23 cellular contexts compared by ENCODE assay signal in genomic region chr19:50819636-50820035, GRCh38. TPM values are rescaled to one million over a fixed set of nuclear protein-coding genes. Genes with fewer than 3 reads are reported as not detected.
DNase-seq lines count a peak whose midpoint lies in the region; ATAC-seq and TF ChIP-seq lines count a peak whose summit lies in the region.
"Had no signal": no experiment of that assay in that cellular context is flagged by ENCODE, and none has a peak within 500 bp of the region (broad histone marks: within the 10 kb centered on the region; RNA-seq: fewer than 3 reads in every experiment).

No MANE protein-coding gene starts in this region.

- TF ChIP-seq CTCF in OCI-LY7 (conservative IDR thresholded peaks at IDR 0.05; ENCODE audit: low read length) (no peak), hepatocyte (IDR thresholded peaks at IDR 0.05; ENCODE audit: poor library complexity) (no peak), transverse colon (IDR thresholded peaks at IDR 0.05) (no peak), lower lobe of right lung (IDR thresholded peaks at IDR 0.05) (no peak)

- peaks cover 47% of the 10 kb centered on the region for H3K4me1 Mint-ChIP-seq in activated T-cell treated with anti-CD3 and anti-CD28 coated beads, Interleukin-2, amount 50 U/mL, for 72 hours (ENCODE audit: low read depth)

- H3K27ac Mint-ChIP-seq in activated T-cell treated with anti-CD3 and anti-CD28 coated beads, Interleukin-2, amount 50 U/mL, for 72 hours: no peak overlapping the region
- H3K27ac Mint-ChIP-seq: CD4-positive, alpha-beta T cell had no signal

- no peaks in the 10 kb centered on the region for H3K9me2 ChIP-seq in OCI-LY7 (ENCODE audit: insufficient read depth, low read length)
- no peaks in the 10 kb centered on the region for H3K9me2 ChIP-seq in hepatocyte (replicated peaks; ENCODE audit: insufficient read depth)
- no peaks in the 10 kb centered on the region for H3K9me2 ChIP-seq in GM23248 (ENCODE audit: insufficient read depth)

- no peak overlapping the region for H3K27ac ChIP-seq in OCI-LY7 (ENCODE audit: low read depth, low read length, poor library complexity, severe bottlenecking)
- no peak overlapping the region for H3K27ac ChIP-seq in hepatocyte
- peak overlapping the region; percentile 62 to 82 (median 79) for H3K27ac ChIP-seq in transverse colon
- H3K27ac ChIP-seq in GM23248: no peak overlapping the region
- no peak overlapping the region for H3K27ac ChIP-seq in lower lobe of right lung
- H3K27ac ChIP-seq: heart right ventricle, PC-9, right atrium auricular region, upper lobe of right lung had no signal

- peaks cover 4 to 6% of the 10 kb centered on the region in 2 donors for H3K36me3 Mint-ChIP-seq in activated T-cell treated with anti-CD3 and anti-CD28 coated beads, Interleukin-2, amount 50 U/mL, for 72 hours (ENCODE audit: insufficient read depth in 2 of 2)

- H3K27me3 Mint-ChIP-seq in activated T-cell treated with anti-CD3 and anti-CD28 coated beads, Interleukin-2, amount 50 U/mL, for 72 hours (ENCODE audit: low read depth): peaks cover 64% of the 10 kb centered on the region

- BruUV-seq in OCI-LY7 (replicated peaks; lab: Mats Ljungman, UMichigan): no TSS peak

- H3F3A ChIP-seq in GM23248 (ENCODE audit: insufficient read depth): no peaks in the 10 kb centered on the region

- no peak for TF ChIP-seq POLR2A in transverse colon (IDR thresholded peaks at IDR 0.05)

- DNase-seq in activated T-cell treated with anti-CD3 and anti-CD28 coated beads, Interleukin-2, amount 50 U/mL, for 72 hours: no peak
- no peak for DNase-seq in activated T-cell treated with anti-CD3 and anti-CD28 coated beads, Interleukin-2, amount 50 U/mL, for 1 hour
- DNase-seq in OCI-LY7 (ENCODE audit: low spot score) (no peak), hepatocyte (ENCODE audit: low spot score) (no peak), transverse colon (no peak), GM23248 (no peak), lower lobe of right lung (no peak)
- DNase-seq in stimulated activated CD4-positive, alpha-beta T cell treated with anti-CD3 and anti-CD28 coated beads, Interleukin-4, amount 100 ng/mL, for 1 hour: no peak
- DNase-seq: ACHN; activated CD4-positive, alpha-beta T cell treated with anti-CD3 and anti-CD28 coated beads for 48 hours; activated CD8-positive, alpha-beta memory T cell treated with anti-CD3 and anti-CD28 coated beads, Interleukin-2, amount 50 U/mL, for 4 hours; activated naive CD4-positive, alpha-beta T cell treated with Interleukin-2 at 50 U/mL for 16 hours; CD4-positive, alpha-beta T cell; heart right ventricle; NCI-H82; PC-9; stimulated activated CD4-positive, alpha-beta T cell treated with anti-CD3 and anti-CD28 coated beads, Interleukin-15, amount 100 ng/mL, for 24 hours; stimulated activated naive CD8-positive, alpha-beta T cell treated with anti-CD3 and anti-CD28 coated beads, Interleukin-15, Interleukin-2, amounts not matched to agents 100 U/mL and 50 U/mL, for 24 hours; upper lobe of right lung had no signal

- TF ChIP-seq EP300 in transverse colon (IDR thresholded peaks at IDR 0.05; ENCODE audit: low read depth): no peak

- CTCF ChIA-PET in OCI-LY7 (lab: Charles Lee; ENCODE audit: unreplicated experiment): interaction anchor here (1.0 kb wide), 1 partner anchor 96 kb away, joined by 3 read pairs; the partner anchor contains the start of gene CLEC11A

- ATAC-seq in activated T-cell treated with anti-CD3 and anti-CD28 coated beads, Interleukin-2, amount 50 U/mL, for 72 hours (replicated peaks in 1 of 2): no peak
- no peak for ATAC-seq in lower lobe of right lung
- ATAC-seq: heart right ventricle; stimulated activated naive CD8-positive, alpha-beta T cell treated with anti-CD3 and anti-CD28 coated beads, Interleukin-15, Interleukin-2, amounts not matched to agents 100 U/mL and 50 U/mL, for 24 hours; upper lobe of right lung had no signal

- H3K9me3 Mint-ChIP-seq in activated T-cell treated with anti-CD3 and anti-CD28 coated beads, Interleukin-2, amount 50 U/mL, for 72 hours: peaks cover 2 to 4% of the 10 kb centered on the region in 2 donors
- H3K9me3 Mint-ChIP-seq: CD4-positive, alpha-beta T cell had no signal

- in situ Hi-C loops in transverse colon (cut with MboI; ENCODE audit: low pct_ligation_motif_present in 1 of 4, low pct_unique_long_range_greater_than_20kb in 1 of 4, low sequenced_read_pairs in 3 of 4) (no loop called here), GM23248 (cut with MboI) (no loop called here)

- no peaks in the 10 kb centered on the region for H3K9me3 ChIP-seq in OCI-LY7 (ENCODE audit: low read length)
- no peaks in the 10 kb centered on the region for H3K9me3 ChIP-seq in hepatocyte (ENCODE audit: low read depth)
- no peaks in the 10 kb centered on the region for H3K9me3 ChIP-seq in transverse colon
- H3K9me3 ChIP-seq in GM23248 (ENCODE audit: low read depth): no peaks in the 10 kb centered on the region
- H3K9me3 ChIP-seq in lower lobe of right lung: no peaks in the 10 kb centered on the region
- H3K9me3 ChIP-seq: heart right ventricle, right atrium auricular region, upper lobe of right lung had no signal

- WGBS in hepatocyte (ENCODE audit: low lambda C conversion rate, missing lambda C conversion rate): 49% methylated on average over 8 of the region's 8 CpGs
- WGBS in transverse colon (ENCODE audit: low coverage in 1 of 2), 2 donors: 37% methylated on average over 6 of the region's 8 CpGs; no CpG with 5 or more reads in 1 of the 2 donors
- WGBS in GM23248 (ENCODE audit: low coverage in 1 of 2, low lambda C conversion rate in 2 of 2, missing lambda C conversion rate in 2 of 2), 2 experiments: 8 to 20% methylated on average over 6 to 8 of the region's 8 CpGs

- POLR2A ChIA-PET in OCI-LY7 (lab: Charles Lee): no interaction called here

- peaks cover 58% of the 10 kb centered on the region for H3K27me3 ChIP-seq in hepatocyte
- peaks cover 69% of the 10 kb centered on the region for H3K27me3 ChIP-seq in transverse colon
- H3K27me3 ChIP-seq in GM23248 (replicated peaks; ENCODE audit: insufficient read depth): peaks cover 36% of the 10 kb centered on the region
- H3K27me3 ChIP-seq in lower lobe of right lung (ENCODE audit: low read depth): peaks cover 75% of the 10 kb centered on the region

- H4K20me1 ChIP-seq in OCI-LY7 (ENCODE audit: insufficient read depth, low read length): no peaks in the 10 kb centered on the region
- H4K20me1 ChIP-seq in hepatocyte (ENCODE audit: insufficient read depth, poor library complexity, severe bottlenecking): no peaks in the 10 kb centered on the region
- H4K20me1 ChIP-seq in GM23248 (ENCODE audit: insufficient read depth): no peaks in the 10 kb centered on the region

- H3K4me1 ChIP-seq in OCI-LY7 (ENCODE audit: insufficient read depth, low read length, poor library complexity, severe bottlenecking): peaks cover 30% of the 10 kb centered on the region
- peaks cover 10% of the 10 kb centered on the region for H3K4me1 ChIP-seq in hepatocyte (ENCODE audit: insufficient read depth)
- H3K4me1 ChIP-seq in transverse colon: peaks cover 3 to 58% (median 41%) of the 10 kb centered on the region in 4 donors
- no peaks in the 10 kb centered on the region for H3K4me1 ChIP-seq in GM23248 (ENCODE audit: insufficient read depth)
- H3K4me1 ChIP-seq in lower lobe of right lung: peaks cover 8% of the 10 kb centered on the region
- H3K4me1 ChIP-seq: upper lobe of right lung had no signal

- H2AFZ ChIP-seq in OCI-LY7 (ENCODE audit: low read length): no peak overlapping the region
- no peak overlapping the region for H2AFZ ChIP-seq in hepatocyte
- no peak overlapping the region for H2AFZ ChIP-seq in GM23248
- H2AFZ ChIP-seq: PC-9 had no signal

- no peaks in the 10 kb centered on the region for H3K79me2 ChIP-seq in OCI-LY7 (ENCODE audit: insufficient read depth, low read depth, low read length)
- no peaks in the 10 kb centered on the region for H3K79me2 ChIP-seq in hepatocyte
- no peaks in the 10 kb centered on the region for H3K79me2 ChIP-seq in GM23248 (ENCODE audit: insufficient read depth)

- H3K9ac ChIP-seq in GM23248: no peak overlapping the region

- no peaks in the 10 kb centered on the region for H3K36me3 ChIP-seq in OCI-LY7 (ENCODE audit: insufficient read depth, low read length)
- no peaks in the 10 kb centered on the region for H3K36me3 ChIP-seq in hepatocyte (replicated peaks; ENCODE audit: insufficient read depth, low read depth)
- H3K36me3 ChIP-seq in transverse colon: no peaks in the 10 kb centered on the region
- H3K36me3 ChIP-seq in GM23248 (ENCODE audit: low read depth): no peaks in the 10 kb centered on the region
- no peaks in the 10 kb centered on the region for H3K36me3 ChIP-seq in lower lobe of right lung
- H3K36me3 ChIP-seq: heart right ventricle, right atrium auricular region, upper lobe of right lung had no signal

- no peak overlapping the region for H3K4me3 ChIP-seq in OCI-LY7 (ENCODE audit: low read depth, low read length, poor library complexity, severe bottlenecking)
- no peak overlapping the region for H3K4me3 ChIP-seq in hepatocyte
- H3K4me3 ChIP-seq in transverse colon: peak overlapping the region in 3 of 4 donors; percentile 14 to 41 (median 34)
- H3K4me3 ChIP-seq in GM23248: no peak overlapping the region
- no peak overlapping the region for H3K4me3 ChIP-seq in lower lobe of right lung
- H3K4me3 ChIP-seq: heart right ventricle, PC-9, right atrium auricular region, upper lobe of right lung had no signal

- intact Hi-C loops in OCI-LY7 (cut with micrococcal nuclease; ENCODE audit: unreplicated experiment): loop anchor here (2.0 kb wide), 1 partner anchor 15 kb away; no protein-coding TSS in a partner anchor
- intact Hi-C loops in transverse colon (cut with DNase I; ENCODE audit: low total_unique reads): no loop called here
- intact Hi-C loops in lower lobe of right lung (cut with DNase I): no loop called here

- H3K4me2 ChIP-seq in OCI-LY7 (ENCODE audit: low read length) (peak overlapping the region; percentile 37; the same call in 1 of the 2 replicates), hepatocyte (peak overlapping the region; percentile 67), GM23248 (ENCODE audit: unreplicated experiment) (no peak overlapping the region)

- peak overlapping the region; percentile 81 to 93 for H3K4me3 Mint-ChIP-seq in activated T-cell treated with anti-CD3 and anti-CD28 coated beads, Interleukin-2, amount 50 U/mL, for 72 hours

RNA-seq across cellular contexts. Expression of gene KLK1, which starts 4.0 kb away (rescaled TPM):
- total RNA-seq in activated T-cell treated with anti-CD3 and anti-CD28 coated beads, Interleukin-2, amount 50 U/mL, for 72 hours: 1 to 10 TPM; 1.7 to 2.3 TPM
- not detected in 2 replicates for total RNA-seq in OCI-LY7 (2014; rRNA removed; shearing (Covaris generic))
- total RNA-seq in OCI-LY7 (2022) (3.4 and 5.1 TPM in 2 replicates), hepatocyte (2.7 and 3.9 TPM in 2 replicates), transverse colon (100 to 1,000 TPM in 1 of 4 donors, 10 to 100 TPM in 3; 17.0 to 150 (median 35.4) TPM), lower lobe of right lung (1.9 TPM)
- polyA plus RNA-seq in hepatocyte (6.6 and 8.2 TPM in 2 replicates), GM23248 (2016; fragmentation: Nextera tagmentation; extraction: Ambion mirVana) (not detected in 2 replicates)
- total RNA-seq in GM23248 (2014; rRNA removed; shearing (Covaris generic)): not detected in 2 replicates
- total RNA-seq: CD4-positive, alpha-beta T cell; Daoy; LHCN-M2; PC-9; SK-MEL-5 had no signal

RNA-seq across cellular contexts. Expression of gene KLK15, which starts 13.7 kb away (rescaled TPM):
- not detected for total RNA-seq in activated T-cell treated with anti-CD3 and anti-CD28 coated beads, Interleukin-2, amount 50 U/mL, for 72 hours
- total RNA-seq in OCI-LY7 (2014; rRNA removed; shearing (Covaris generic)): not detected in 2 replicates
- total RNA-seq in OCI-LY7 (2022): not detected in 2 replicates
- total RNA-seq in hepatocyte: not detected in 2 replicates
- not detected in 2 replicates for polyA plus RNA-seq in hepatocyte
- total RNA-seq in transverse colon: 1 to 10 TPM in 2 of 4 donors, not detected in 2; 1.3 to 3.8 TPM
- total RNA-seq in GM23248 (2014; rRNA removed; shearing (Covaris generic)): not detected in 2 replicates
- not detected in 2 replicates for polyA plus RNA-seq in GM23248 (2016; fragmentation: Nextera tagmentation; extraction: Ambion mirVana)
- not detected for total RNA-seq in lower lobe of right lung
- total RNA-seq: CD4-positive, alpha-beta T cell; Daoy; heart right ventricle; LHCN-M2; PC-9; right atrium auricular region; SK-MEL-5; upper lobe of right lung had no signal
- polyA plus RNA-seq: heart right ventricle had no signal

RNA-seq across cellular contexts. Expression of gene ACP4, which starts 29.4 kb away (rescaled TPM):
- total RNA-seq in activated T-cell treated with anti-CD3 and anti-CD28 coated beads, Interleukin-2, amount 50 U/mL, for 72 hours: not detected
- total RNA-seq in OCI-LY7 (2014; rRNA removed; shearing (Covaris generic)): not detected in 2 replicates
- total RNA-seq in OCI-LY7 (2022) (not detected in 2 replicates), hepatocyte (not detected in 2 replicates), transverse colon (not detected), lower lobe of right lung (not detected)
- polyA plus RNA-seq in hepatocyte (not detected in 2 replicates), GM23248 (2016; fragmentation: Nextera tagmentation; extraction: Ambion mirVana) (not detected in 2 replicates)
- total RNA-seq in GM23248 (2014; rRNA removed; shearing (Covaris generic)): not detected in 2 replicates
- total RNA-seq: CD4-positive, alpha-beta T cell; Daoy; heart right ventricle; LHCN-M2; PC-9; right atrium auricular region; SK-MEL-5; upper lobe of right lung had no signal
- polyA plus RNA-seq: heart right ventricle had no signal

RNA-seq across cellular contexts. Expression of gene KLK3, which starts 35.1 kb away (rescaled TPM):
- total RNA-seq in activated T-cell treated with anti-CD3 and anti-CD28 coated beads, Interleukin-2, amount 50 U/mL, for 72 hours: not detected
- total RNA-seq in OCI-LY7 (2014; rRNA removed; shearing (Covaris generic)): not detected in 2 replicates
- total RNA-seq in OCI-LY7 (2022) (not detected in 2 replicates), hepatocyte (not detected in 2 replicates), transverse colon (10 to 100 TPM in 1 of 4 donors, 1 to 10 TPM in 3; 2.9 to 66.9 (median 4.9) TPM), lower lobe of right lung (not detected)
- polyA plus RNA-seq in hepatocyte (0.60 TPM in 1 of 2 replicates, not detected in the other), GM23248 (2016; fragmentation: Nextera tagmentation; extraction: Ambion mirVana) (not detected in 2 replicates)
- not detected in 2 replicates for total RNA-seq in GM23248 (2014; rRNA removed; shearing (Covaris generic))
- total RNA-seq: CD4-positive, alpha-beta T cell; Daoy; heart right ventricle; LHCN-M2; PC-9; right atrium auricular region; SK-MEL-5; upper lobe of right lung had no signal
- polyA plus RNA-seq: heart right ventricle had no signal

RNA-seq across cellular contexts. Expression of gene GPR32, which starts 49.4 kb away (rescaled TPM):
- not detected for total RNA-seq in activated T-cell treated with anti-CD3 and anti-CD28 coated beads, Interleukin-2, amount 50 U/mL, for 72 hours
- not detected in 2 replicates for total RNA-seq in OCI-LY7 (2014; rRNA removed; shearing (Covaris generic))
- total RNA-seq in OCI-LY7 (2022): not detected in 2 replicates
- total RNA-seq in hepatocyte: not detected in 2 replicates
- polyA plus RNA-seq in hepatocyte: not detected in 2 replicates
- total RNA-seq in transverse colon: not detected
- not detected in 2 replicates for total RNA-seq in GM23248 (2014; rRNA removed; shearing (Covaris generic))
- polyA plus RNA-seq in GM23248 (2016; fragmentation: Nextera tagmentation; extraction: Ambion mirVana): not detected in 2 replicates
- not detected for total RNA-seq in lower lobe of right lung
- total RNA-seq: CD4-positive, alpha-beta T cell; Daoy; heart right ventricle; LHCN-M2; PC-9; right atrium auricular region; SK-MEL-5; upper lobe of right lung had no signal
- polyA plus RNA-seq: heart right ventricle had no signal

Comparison
In these comparisons a context has a peak if more than half of its experiments do, and no peak if none do; other contexts are left out.
1. H3K27ac ChIP-seq: peak in transverse colon (4 of 4); none in OCI-LY7 (single experiment), hepatocyte (single experiment), GM23248 (single experiment) and lower lobe of right lung (single experiment).
2. H3K4me3 ChIP-seq: peak in transverse colon (3 of 4); none in OCI-LY7 (single experiment), hepatocyte (single experiment), GM23248 (single experiment) and lower lobe of right lung (single experiment).